Comparison of ENCODE assay signal across 27 cellular contexts in genomic region chr12:58143498-58143897, GRCh38.
"Had no signal": no experiment of that assay in that cellular context is flagged by ENCODE, and none has a peak within 500 bp of the region (broad histone marks: within the 10 kb centered on the region; RNA-seq: fewer than 3 reads in every experiment).

No MANE protein-coding gene starts in this region.

- H3K4me3 Mint-ChIP-seq: immature natural killer cell; memory B cell; naive thymus-derived CD8-positive, alpha-beta T cell; nephron; neural crest cell; stimulated activated effector memory CD8-positive, alpha-beta T cell treated with anti-CD3 and anti-CD28 coated beads, Interleukin-12 subunit alpha, Interleukin-12 subunit beta, amount 100 ng/mL, for 72 hours; stimulated activated naive CD8-positive, alpha-beta T cell treated with anti-CD3 and anti-CD28 coated beads, Interleukin-15, Interleukin-2, amounts not matched to agents 100 ng/mL and 50 ng/mL, for 24 hours had no signal

- H3K27ac ChIP-seq: left ventricle myocardium inferior, pancreas, prostate gland, sigmoid colon, spleen, tibial nerve, upper lobe of left lung, vagina had no signal

- H3K27me3 ChIP-seq: pancreas, sigmoid colon, spleen, tibial nerve, upper lobe of left lung, vagina had no signal

- H3K4me1 Mint-ChIP-seq: immature natural killer cell; memory B cell; naive thymus-derived CD8-positive, alpha-beta T cell; nephron; neural crest cell; stimulated activated effector memory CD8-positive, alpha-beta T cell treated with anti-CD3 and anti-CD28 coated beads, Interleukin-12 subunit alpha, Interleukin-12 subunit beta, amount 100 ng/mL, for 72 hours had no signal

- ATAC-seq: naive thymus-derived CD8-positive, alpha-beta T cell; pancreas; right cardiac atrium; stimulated activated effector memory CD8-positive, alpha-beta T cell treated with anti-CD3 and anti-CD28 coated beads, Interleukin-12 subunit alpha, Interleukin-12 subunit beta, amount 100 ng/mL, for 72 hours had no signal

- H3K27ac Mint-ChIP-seq: immature natural killer cell; memory B cell; naive thymus-derived CD8-positive, alpha-beta T cell; nephron; stimulated activated effector memory CD8-positive, alpha-beta T cell treated with anti-CD3 and anti-CD28 coated beads, Interleukin-12 subunit alpha, Interleukin-12 subunit beta, amount 100 ng/mL, for 72 hours; stimulated activated naive CD8-positive, alpha-beta T cell treated with anti-CD3 and anti-CD28 coated beads, Interleukin-15, Interleukin-2, amounts not matched to agents 100 ng/mL and 50 ng/mL, for 24 hours had no signal

- H3K36me3 Mint-ChIP-seq: immature natural killer cell; memory B cell; stimulated activated effector memory CD8-positive, alpha-beta T cell treated with anti-CD3 and anti-CD28 coated beads, Interleukin-12 subunit alpha, Interleukin-12 subunit beta, amount 100 ng/mL, for 72 hours had no signal

- DNase-seq: hypothalamus; immature natural killer cell; kidney; left ventricle myocardium inferior; midbrain; naive thymus-derived CD8-positive, alpha-beta T cell; nucleus accumbens; pancreas; posterior cingulate gyrus; retina; right cardiac atrium; sigmoid colon; small intestine; spleen; stimulated activated CD4-positive, alpha-beta T cell treated with anti-CD3 and anti-CD28 coated beads, Interleukin-4, amount 100 ng/mL, for 24 hours; stimulated activated naive CD4-positive, alpha-beta T cell; upper lobe of left lung had no signal

- H3K4me1 ChIP-seq: pancreas, prostate gland, sigmoid colon, spleen, tibial nerve, upper lobe of left lung had no signal

- H3K36me3 ChIP-seq: left ventricle myocardium inferior, pancreas, prostate gland, sigmoid colon, spleen, tibial nerve, upper lobe of left lung, vagina had no signal

- FAIRE-seq: islet of Langerhans, kidney, pancreas, small intestine had no signal

- H3K9me3 ChIP-seq: pancreas, prostate gland, sigmoid colon, upper lobe of left lung, vagina had no signal

- H3K4me3 ChIP-seq: left ventricle myocardium inferior, lung, pancreas, prostate gland, sigmoid colon, spleen, tibial nerve, upper lobe of left lung, vagina had no signal
